In genomic region chr2:105655244-105655643, GRCh38 we compare ENCODE assay signal across 23 cellular contexts.
DNase-seq lines count a peak whose midpoint lies in the region; ATAC-seq, FAIRE-seq and TF ChIP-seq lines count a peak whose summit lies in the region.
"Had no signal": no experiment of that assay in that cellular context is flagged by ENCODE, and none has a peak within 500 bp of the region (broad histone marks: within the 10 kb centered on the region; RNA-seq: fewer than 3 reads in every experiment).

No MANE protein-coding gene starts in this region.

- no peak for TF ChIP-seq POLR2A in A549 (IDR thresholded peaks at IDR 0.05; ENCODE audit: low read length)
- no peak for TF ChIP-seq POLR2A in sigmoid colon (IDR thresholded peaks at IDR 0.05)

- FAIRE-seq in A549 (lab: Jason Lieb, UNC) (no peak), bronchial epithelial cell (lab: Jason Lieb, UNC) (no peak)
- FAIRE-seq: HTR-8/SVneo had no signal

- no peak overlapping the region for H3K27ac ChIP-seq in A549
- H3K27ac ChIP-seq in sigmoid colon: no peak overlapping the region
- H3K27ac ChIP-seq: RWPE1 had no signal

- CTCF ChIA-PET in A549 (lab: Yijun Ruan, JAX): no interaction called here

- peaks cover 4% of the 10 kb centered on the region; the same call in 1 of the 3 replicates for H3K4me1 ChIP-seq in A549
- H3K4me1 ChIP-seq in sigmoid colon: no peaks in the 10 kb centered on the region

- H3K4me2 ChIP-seq in A549: no peak overlapping the region
- H3K4me2 ChIP-seq: GM23338 had no signal

- DNase-seq in A549 (ENCODE audit: low read depth in 1 of 2, low spot score in 1 of 2) (no peak), bronchial epithelial cell (ENCODE audit: low read depth) (peak; percentile 15), iris pigment epithelial cell (ENCODE audit: low read depth) (peak; percentile 14), sigmoid colon (no peak), 8988T (no peak)
- DNase-seq: C1 segment of cervical spinal cord; CD4-positive, alpha-beta memory T cell; COR-L47; H9; MV-4-11; NCI-H1105; NCI-H1436 treated with DMSO at 0.1 percent for 48 hours; NCI-H187 treated with DMSO at 0.1 percent for 48 hours; NCI-H2171 treated with DMSO at 0.1 percent for 48 hours; NCI-H446 treated with DMSO at 0.1 percent for 48 hours; NCI-H526; SHP77 had no signal

- ATAC-seq in A549 (no peak), HG02763 (IDR thresholded peaks at IDR 0.05; ENCODE audit: unreplicated experiment) (no peak)
- ATAC-seq: GM23338, Panc1 had no signal

- intact Hi-C loops in sigmoid colon (cut with DNase I): no loop called here

- POLR2A ChIA-PET in A549 (lab: Yijun Ruan, JAX): no interaction called here

- H3K36me3 ChIP-seq in bronchial epithelial cell (ENCODE audit: control insufficient read depth, insufficient read depth, low read length) (no peaks in the 10 kb centered on the region), sigmoid colon (no peaks in the 10 kb centered on the region)

- no peak overlapping the region for H3K4me3 ChIP-seq in A549
- no peak overlapping the region for H3K4me3 ChIP-seq in bronchial epithelial cell (ENCODE audit: low read depth, low read length)
- H3K4me3 ChIP-seq in sigmoid colon: no peak overlapping the region
- H3K4me3 ChIP-seq: GM23338 had no signal

- H3K9me3 ChIP-seq in A549: 0 out of 3 replicates have a peak, but pooled peaks cover 4% of the 10 kb centered on the region
- H3K9me3 ChIP-seq in sigmoid colon: peaks cover 0 to 2% (median 0%) of the 10 kb centered on the region in 4 donors

- TF ChIP-seq CTCF in A549 (IDR thresholded peaks at IDR 0.05): no peak
- no peak for TF ChIP-seq CTCF in bronchial epithelial cell (IDR thresholded peaks at IDR 0.05; ENCODE audit: insufficient read depth, low read length, severe bottlenecking)
- no peak for TF ChIP-seq CTCF in sigmoid colon (IDR thresholded peaks at IDR 0.05)

- TF ChIP-seq EP300 in A549 (IDR thresholded peaks at IDR 0.05) (no peak), Ishikawa (IDR thresholded peaks at IDR 0.05; ENCODE audit: borderline replicate concordance) (no peak), sigmoid colon (IDR thresholded peaks at IDR 0.05) (no peak)

- no peak for TF ChIP-seq RAD21 in A549 (conservative IDR thresholded peaks at IDR 0.05 in 1 of 2, IDR thresholded peaks at IDR 0.05 in 1 of 2)
- TF ChIP-seq RAD21 in Ishikawa (IDR thresholded peaks at IDR 0.05; ENCODE audit: low read depth): no peak

- H3K27me3 ChIP-seq in bronchial epithelial cell (ENCODE audit: control insufficient read depth, insufficient read depth, low read length) (no peaks in the 10 kb centered on the region), sigmoid colon (no peaks in the 10 kb centered on the region)

TF ChIP-seq in A549, 52 proteins besides CTCF, POLR2A, EP300 and RAD21:
- TF ChIP-seq SREBF2 (IDR thresholded peaks at IDR 0.05) (no peak), ESRRA (IDR thresholded peaks at IDR 0.05; ENCODE audit: borderline replicate concordance, low read length) (no peak), CBX8 (IDR thresholded peaks at IDR 0.05) (no peak), CBX2 (IDR thresholded peaks at IDR 0.05; ENCODE audit: borderline replicate concordance, low read depth) (no peak), KDM1A (IDR thresholded peaks at IDR 0.05; ENCODE audit: low read depth) (no peak), MAFK (IDR thresholded peaks at IDR 0.05; ENCODE audit: partially characterized antibody) (peak; percentile 49), NFE2L2 (conservative IDR thresholded peaks at IDR 0.05; ENCODE audit: low read length) (peak; percentile 88), MAX (IDR thresholded peaks at IDR 0.05) (no peak)
TF ChIP-seq in A549: peak in this region for 2.

TF ChIP-seq in Ishikawa, 13 proteins besides CTCF, POLR2A, EP300 and RAD21:
- TF ChIP-seq EGR1 (IDR thresholded peaks at IDR 0.05): no peak
- TF ChIP-seq TCF12 (IDR thresholded peaks at IDR 0.05; ENCODE audit: low read depth): no peak
- peak; percentile 29; the same call in 1 of the 2 replicates for TF ChIP-seq TEAD4 (IDR thresholded peaks at IDR 0.05)
- TF ChIP-seq CEBPB (IDR thresholded peaks at IDR 0.05): peak; percentile 79
- TF ChIP-seq REST (IDR thresholded peaks at IDR 0.05; ENCODE audit: low read depth): no peak
- no peak for TF ChIP-seq NFIC (IDR thresholded peaks at IDR 0.05)

Comparison
In these comparisons a context has a peak if more than half of its experiments do, and no peak if none do; other contexts are left out.
1. DNase-seq: peak in bronchial epithelial cell (single experiment) and iris pigment epithelial cell (single experiment); none in A549 (0 of 2), sigmoid colon (single experiment) and 8988T (single experiment).